ENCODE assay signal across 31 cellular contexts in genomic region chr13:51234676-51235075, GRCh38. TPM values are rescaled to one million over a fixed set of nuclear protein-coding genes. Genes with fewer than 3 reads are reported as not detected.
"Had no signal": no experiment of that assay in that cellular context is flagged by ENCODE, and none has a peak within 500 bp of the region (broad histone marks: within the 10 kb centered on the region; RNA-seq: fewer than 3 reads in every experiment).

No MANE protein-coding gene starts in this region.

- H3K4me2 ChIP-seq: hepatocyte, neural progenitor cell had no signal

- ATAC-seq: activated CD8-positive, alpha-beta T cell treated with anti-CD3 and anti-CD28 coated beads for 36 hours; activated naive CD8-positive, alpha-beta T cell treated with anti-CD3 and anti-CD28 coated beads, Interleukin-2, amount 50 U/mL, for 24 hours; gastrocnemius medialis; left cardiac atrium; naive thymus-derived CD4-positive, alpha-beta T cell; stimulated activated naive B cell treated with anti-CD40 and anti-IgM and Interleukin-4, amounts not matched to agents 10 μg/mL and 1 μg/mL and 100 μg/mL, for 72 hours had no signal

- H3K27ac Mint-ChIP-seq: activated B cell treated with CpG ODN at 0.5 μM for 24 hours; activated CD8-positive, alpha-beta T cell treated with anti-CD3 and anti-CD28 coated beads for 36 hours; activated naive CD4-positive, alpha-beta T cell treated with anti-CD3 and anti-CD28 coated beads, Interleukin-2, amount 50 U/mL, for 24 hours; activated naive CD8-positive, alpha-beta T cell treated with anti-CD3 and anti-CD28 coated beads, Interleukin-2, amount 50 U/mL, for 24 hours; activated T-helper 2 cell treated with anti-CD3 and anti-CD28 coated beads, Interferon-gamma antibody, Interleukin-2, Interleukin-4, amounts not matched to agents 10 μg/mL and 5 μg/mL and 100 μg/mL, durations not matched to agents 14 hours and 24 hours and 36 hours; dendritic cell treated with granulocyte-macrophage colony-stimulating factor and Interleukin-4, amounts not matched to agents 40 ng/mL and 50 ng/mL, for 4 days; naive thymus-derived CD4-positive, alpha-beta T cell; neural progenitor cell; stimulated activated naive B cell treated with anti-CD40 and anti-IgM and Interleukin-4, amounts not matched to agents 10 μg/mL and 1 μg/mL and 100 μg/mL, for 72 hours had no signal

- H3K36me3 Mint-ChIP-seq: activated naive CD4-positive, alpha-beta T cell treated with anti-CD3 and anti-CD28 coated beads, Interleukin-2, amount 50 U/mL, for 24 hours; naive thymus-derived CD4-positive, alpha-beta T cell had no signal

- H3K9ac ChIP-seq: neural progenitor cell had no signal

- H3K27ac ChIP-seq: epithelial cell of prostate, esophagus squamous epithelium, gastrocnemius medialis, hepatocyte, right atrium auricular region, suprapubic skin, transverse colon had no signal

- H3K27me3 ChIP-seq: gastrocnemius medialis, neural progenitor cell, right atrium auricular region, stomach, suprapubic skin, transverse colon had no signal

- H3K9me3 Mint-ChIP-seq: activated B cell treated with CpG ODN at 0.5 μM for 24 hours; activated CD8-positive, alpha-beta T cell treated with anti-CD3 and anti-CD28 coated beads for 36 hours; activated naive CD4-positive, alpha-beta T cell treated with anti-CD3 and anti-CD28 coated beads, Interleukin-2, amount 50 U/mL, for 24 hours; activated naive CD8-positive, alpha-beta T cell treated with anti-CD3 and anti-CD28 coated beads, Interleukin-2, amount 50 U/mL, for 24 hours; activated T-helper 2 cell treated with anti-CD3 and anti-CD28 coated beads, Interferon-gamma antibody, Interleukin-2, Interleukin-4, amounts not matched to agents 10 μg/mL and 5 μg/mL and 100 μg/mL, durations not matched to agents 14 hours and 24 hours and 36 hours; dendritic cell treated with granulocyte-macrophage colony-stimulating factor and Interleukin-4, amounts not matched to agents 40 ng/mL and 50 ng/mL, for 4 days; neural progenitor cell had no signal

- FAIRE-seq: urothelium cell line had no signal

- H3K4me1 ChIP-seq: suprapubic skin had no signal

- H2AFZ ChIP-seq: hepatocyte, neural progenitor cell had no signal

- H3K4me1 Mint-ChIP-seq: activated naive CD4-positive, alpha-beta T cell treated with anti-CD3 and anti-CD28 coated beads, Interleukin-2, amount 50 U/mL, for 24 hours had no signal

- H3K4me3 ChIP-seq: esophagus squamous epithelium, gastrocnemius medialis, hepatocyte, neural progenitor cell, right atrium auricular region, stomach, suprapubic skin, transverse colon had no signal

- H3K9me3 ChIP-seq: esophagus squamous epithelium, gastrocnemius medialis, right atrium auricular region, stomach, suprapubic skin, transverse colon had no signal

- DNase-seq: activated B cell treated with CpG ODN at 0.5 μM for 24 hours; activated CD4-positive, alpha-beta T cell treated with anti-CD3 and anti-CD28 coated beads, Interleukin-2, amount 50 U/mL, for 1 hour; activated CD8-positive, alpha-beta T cell treated with anti-CD3 and anti-CD28 coated beads for 36 hours; activated naive CD8-positive, alpha-beta T cell treated with anti-CD3 and anti-CD28 coated beads, Interleukin-2, amount 50 U/mL, for 24 hours; activated T-cell treated with anti-CD3 and anti-CD28 coated beads, Interleukin-2, amount 50 U/mL, for 48 hours; amygdala; caudate nucleus; effector CD4-positive, alpha-beta T cell; esophagus squamous epithelium; gastrocnemius medialis; glutamatergic neuron; islet precursor cell; left cardiac atrium; mammary epithelial cell; midbrain; naive thymus-derived CD4-positive, alpha-beta T cell; stimulated activated CD4-positive, alpha-beta T cell treated with anti-CD3 and anti-CD28 coated beads, Interleukin-15, amount 100 ng/mL, for 24 hours; stimulated activated CD4-positive, alpha-beta T cell treated with anti-CD3 and anti-CD28 coated beads, Interleukin-2, amount 100 ng/mL, for 24 hours; stimulated activated naive B cell treated with anti-CD40 and anti-IgM and Interleukin-4, amounts not matched to agents 10 μg/mL and 1 μg/mL and 100 μg/mL, for 72 hours; stomach; T-helper 2 cell; transverse colon had no signal

- H3K79me2 ChIP-seq: hepatocyte had no signal

- H3K4me3 Mint-ChIP-seq: activated B cell treated with CpG ODN at 0.5 μM for 24 hours; activated CD8-positive, alpha-beta T cell treated with anti-CD3 and anti-CD28 coated beads for 36 hours; activated naive CD4-positive, alpha-beta T cell treated with anti-CD3 and anti-CD28 coated beads, Interleukin-2, amount 50 U/mL, for 24 hours; activated naive CD8-positive, alpha-beta T cell treated with anti-CD3 and anti-CD28 coated beads, Interleukin-2, amount 50 U/mL, for 24 hours; dendritic cell treated with granulocyte-macrophage colony-stimulating factor and Interleukin-4, amounts not matched to agents 40 ng/mL and 50 ng/mL, for 4 days; naive thymus-derived CD4-positive, alpha-beta T cell; neural progenitor cell; stimulated activated naive B cell treated with anti-CD40 and anti-IgM and Interleukin-4, amounts not matched to agents 10 μg/mL and 1 μg/mL and 100 μg/mL, for 72 hours had no signal

- H3K36me3 ChIP-seq: esophagus squamous epithelium, gastrocnemius medialis, right atrium auricular region, suprapubic skin, transverse colon had no signal

RNA-seq across cellular contexts. Expression of gene FAM124A, which starts 12.5 kb away (rescaled TPM):
- total RNA-seq: activated B cell treated with CpG ODN at 0.5 μM for 24 hours had no signal
- polyA plus RNA-seq: naive thymus-derived CD4-positive, alpha-beta T cell had no signal
